Comparison of ENCODE assay signal across 1 cellular context in the genomic region with DNA sequence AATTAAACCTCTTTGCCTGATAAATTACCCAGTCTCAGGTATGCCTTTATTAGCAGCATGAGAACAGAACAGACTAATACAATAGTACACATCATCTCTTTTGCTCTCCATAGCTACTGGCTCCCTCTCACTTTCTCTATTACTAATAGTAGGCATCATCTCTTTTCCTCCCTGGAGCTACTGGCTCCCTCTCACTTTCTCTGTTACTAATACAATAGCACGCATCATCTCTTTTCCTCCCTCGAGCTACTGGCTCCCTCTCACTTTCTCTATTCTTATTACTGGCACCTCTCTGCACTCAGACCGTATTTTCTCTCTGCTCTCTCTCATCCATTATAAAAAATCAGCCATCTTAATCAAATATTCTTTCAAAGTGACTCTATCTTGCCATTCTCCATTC.
TF ChIP-seq lines count a peak whose summit lies in the region.

No MANE protein-coding gene starts in this region.

TF ChIP-seq in HepG2, 621 proteins besides CTCF, POLR2A, EP300 and RAD21 (continued from another document):
- TF ChIP-seq, protein P1, sequence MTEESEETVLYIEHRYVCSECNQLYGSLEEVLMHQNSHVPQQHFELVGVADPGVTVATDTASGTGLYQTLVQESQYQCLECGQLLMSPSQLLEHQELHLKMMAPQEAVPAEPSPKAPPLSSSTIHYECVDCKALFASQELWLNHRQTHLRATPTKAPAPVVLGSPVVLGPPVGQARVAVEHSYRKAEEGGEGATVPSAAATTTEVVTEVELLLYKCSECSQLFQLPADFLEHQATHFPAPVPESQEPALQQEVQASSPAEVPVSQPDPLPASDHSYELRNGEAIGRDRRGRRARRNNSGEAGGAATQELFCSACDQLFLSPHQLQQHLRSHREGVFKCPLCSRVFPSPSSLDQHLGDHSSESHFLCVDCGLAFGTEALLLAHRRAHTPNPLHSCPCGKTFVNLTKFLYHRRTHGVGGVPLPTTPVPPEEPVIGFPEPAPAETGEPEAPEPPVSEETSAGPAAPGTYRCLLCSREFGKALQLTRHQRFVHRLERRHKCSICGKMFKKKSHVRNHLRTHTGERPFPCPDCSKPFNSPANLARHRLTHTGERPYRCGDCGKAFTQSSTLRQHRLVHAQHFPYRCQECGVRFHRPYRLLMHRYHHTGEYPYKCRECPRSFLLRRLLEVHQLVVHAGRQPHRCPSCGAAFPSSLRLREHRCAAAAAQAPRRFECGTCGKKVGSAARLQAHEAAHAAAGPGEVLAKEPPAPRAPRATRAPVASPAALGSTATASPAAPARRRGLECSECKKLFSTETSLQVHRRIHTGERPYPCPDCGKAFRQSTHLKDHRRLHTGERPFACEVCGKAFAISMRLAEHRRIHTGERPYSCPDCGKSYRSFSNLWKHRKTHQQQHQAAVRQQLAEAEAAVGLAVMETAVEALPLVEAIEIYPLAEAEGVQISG (CRISPR knock-in tag; IDR thresholded peaks at IDR 0.05), result no peak
- TF ChIP-seq ZNF354B (CRISPR knock-in tag; IDR thresholded peaks at IDR 0.05) (no peak), POGZ (CRISPR knock-in tag; IDR thresholded peaks at IDR 0.05) (no peak), CBX5 (CRISPR knock-in tag; IDR thresholded peaks at IDR 0.05; ENCODE audit: borderline replicate concordance) (no peak), RFX3 (CRISPR knock-in tag; IDR thresholded peaks at IDR 0.05) (no peak)
